8 cellular contexts compared by ENCODE assay signal in genomic region chr5:177943805-177944736, GRCh38. TPM values are rescaled to one million over a fixed set of nuclear protein-coding genes. Genes with fewer than 3 reads are reported as not detected.
DNase-seq lines count a peak whose midpoint lies in the region; FAIRE-seq and TF ChIP-seq lines count a peak whose summit lies in the region.
"Not testable (repeated sequence)": the region's sequence is repeated elsewhere in the genome, so short reads cannot be mapped to it uniquely, and the experiment has no call there.

No MANE protein-coding gene starts in this region.

- not testable (repeated sequence) for H3K18ac ChIP-seq in mesenchymal stem cell (ENCODE audit: low read depth in 1 of 2, low read length in 2 of 2)

- TF ChIP-seq EP300 in esophagus muscularis mucosa (IDR thresholded peaks at IDR 0.05) = not testable (repeated sequence)

- H2BK12ac ChIP-seq in mesenchymal stem cell (ENCODE audit: low read length in 2 of 2) = not testable (repeated sequence)

- not testable (repeated sequence) for H3K79me1 ChIP-seq in mesenchymal stem cell (replicated peaks; ENCODE audit: low read length, poor library complexity, severe bottlenecking)

- DNase-seq in GM19239 (ENCODE audit: insufficient read length, low spot score); HTR-8/SVneo (ENCODE audit: insufficient read length, low spot score); esophagus muscularis mucosa (ENCODE audit: extremely low spot score): not testable (repeated sequence)
- DNase-seq in T-helper 2 cell (peak in 3 of 5 experiments; percentile 7 to 66 (median 22)), mesenchymal stem cell (peak; percentile 28)
- peak; percentile 45 for DNase-seq in activated naive CD4-positive, alpha-beta T cell treated with Interleukin-2 at 50 U/mL for 16 hours
- peak in 2 of 3 experiments; percentile 7 to 43 for DNase-seq in stimulated activated CD4-positive, alpha-beta T cell treated with anti-CD3 and anti-CD28 coated beads, TNF-alpha, amount 100 ng/mL, for 24 hours (ENCODE audit: low read depth in 3 of 3)

- intact Hi-C loops in esophagus muscularis mucosa (cut with DNase I) = not testable (repeated sequence)

- H3K4me2 ChIP-seq in BLaER1 treated with 17β-estradiol and CSF1 and Interleukin-3, amounts not matched to agents 10 nM and 100 nM = peak overlapping the region; percentile 65 to 90 (median 79)
- peak overlapping the region; percentile 89 for H3K4me2 ChIP-seq in mesenchymal stem cell (ENCODE audit: low read length, poor library complexity, severe bottlenecking)

- H4K8ac ChIP-seq in mesenchymal stem cell (ENCODE audit: low read length) = not testable (repeated sequence)

- H3K4me1 ChIP-seq in BLaER1 treated with 17β-estradiol and CSF1 and Interleukin-3, amounts not matched to agents 10 nM and 100 nM = peaks cover 0 to 15% (median 6%) of the 10 kb centered on the region in 10 experiments; a peak in 13 of 20 replicates
- H3K4me1 ChIP-seq in esophagus muscularis mucosa; mesenchymal stem cell (ENCODE audit: control insufficient read depth, insufficient read depth, low read depth, low read length): not testable (repeated sequence)

- not testable (repeated sequence) for H3K4ac ChIP-seq in mesenchymal stem cell (ENCODE audit: low read depth in 1 of 2, low read length in 2 of 2)

- not testable (repeated sequence) for H2BK5ac ChIP-seq in mesenchymal stem cell (ENCODE audit: low read depth, low read length, poor library complexity, severe bottlenecking)

- H2BK120ac ChIP-seq in mesenchymal stem cell (ENCODE audit: low read depth, low read length) = not testable (repeated sequence)

- H4K91ac ChIP-seq in mesenchymal stem cell (ENCODE audit: low read length) = not testable (repeated sequence)

- TF ChIP-seq CTCF in esophagus muscularis mucosa (IDR thresholded peaks at IDR 0.05) = not testable (repeated sequence)

- not testable (repeated sequence) for H3K36me3 ChIP-seq in BLaER1 treated with 17β-estradiol and CSF1 and Interleukin-3, amounts not matched to agents 10 nM and 100 nM; esophagus muscularis mucosa; mesenchymal stem cell (ENCODE audit: control insufficient read depth in 1 of 2, insufficient read depth in 2 of 2, low read depth in 1 of 2, low read length in 2 of 2)

- not testable (repeated sequence) for H2AK5ac ChIP-seq in mesenchymal stem cell (ENCODE audit: low read length, severe bottlenecking)

- H3K14ac ChIP-seq in mesenchymal stem cell (ENCODE audit: low read length in 2 of 2) = not testable (repeated sequence)

- H4K20me1 ChIP-seq in BLaER1 treated with 17β-estradiol and CSF1 and Interleukin-3, amounts not matched to agents 10 nM and 100 nM = not testable (repeated sequence)

- H3K4me3 ChIP-seq in BLaER1 treated with 17β-estradiol and CSF1 and Interleukin-3, amounts not matched to agents 10 nM and 100 nM = peak overlapping the region; percentile 36 to 71 (median 56)
- H3K4me3 ChIP-seq in esophagus muscularis mucosa (peak overlapping the region; percentile 39 to 57 (median 46)), mesenchymal stem cell (ENCODE audit: insufficient read depth in 1 of 2, low read depth in 1 of 2, low read length in 2 of 2) (peak overlapping the region; percentile 59 to 70)

- not testable (repeated sequence) for H3K27ac ChIP-seq in BLaER1 treated with 17β-estradiol and CSF1 and Interleukin-3, amounts not matched to agents 10 nM and 100 nM; esophagus muscularis mucosa (replicated peaks in 1 of 4); mesenchymal stem cell (ENCODE audit: low read length, poor library complexity, severe bottlenecking)

- not testable (repeated sequence) for H3K23ac ChIP-seq in mesenchymal stem cell (ENCODE audit: low read length in 2 of 2)

- H2AFZ ChIP-seq in mesenchymal stem cell (ENCODE audit: low read depth, low read length) = peak overlapping the region; percentile 39

- H3K9me3 ChIP-seq in BLaER1 treated with 17β-estradiol and CSF1 and Interleukin-3, amounts not matched to agents 10 nM and 100 nM (replicated peaks in 1 of 11); esophagus muscularis mucosa; mesenchymal stem cell (ENCODE audit: control insufficient read depth, low read length): not testable (repeated sequence)

- not testable (repeated sequence) for H2BK15ac ChIP-seq in mesenchymal stem cell (ENCODE audit: low read depth, poor library complexity, severe bottlenecking)

- peak overlapping the region in 4 of 11 experiments; percentile 15 to 62 (median 49); a peak in 5 of 22 replicates for H3K9ac ChIP-seq in BLaER1 treated with 17β-estradiol and CSF1 and Interleukin-3, amounts not matched to agents 10 nM and 100 nM
- H3K9ac ChIP-seq in mesenchymal stem cell (ENCODE audit: low read length) = peak overlapping the region; percentile 41

- 40% methylated on average over 1 of the region's 66 CpGs for WGBS in esophagus muscularis mucosa
- WGBS in mesenchymal stem cell = 61% methylated on average over 9 of the region's 66 CpGs

- peak; percentile 87 for FAIRE-seq in GM19239 (lab: Jason Lieb, UNC)
- FAIRE-seq in HTR-8/SVneo (lab: Jason Lieb, UNC) = peak; percentile 85

- H3K27me3 ChIP-seq in BLaER1 treated with 17β-estradiol and CSF1 and Interleukin-3, amounts not matched to agents 10 nM and 100 nM = peaks cover 19 to 59% (median 52%) of the 10 kb centered on the region in 11 experiments
- H3K27me3 ChIP-seq in esophagus muscularis mucosa = peaks cover 0 to 18% (median 0%) of the 10 kb centered on the region in 4 donors
- not testable (repeated sequence) for H3K27me3 ChIP-seq in mesenchymal stem cell (ENCODE audit: control insufficient read depth in 1 of 2, insufficient read depth in 1 of 2, low read length in 2 of 2)

- TF ChIP-seq POLR2A in esophagus muscularis mucosa (IDR thresholded peaks at IDR 0.05; ENCODE audit: low read depth) = not testable (repeated sequence)

RNA-seq across cellular contexts. Expression of gene PROP1, which starts 52.0 kb away (rescaled TPM):
- total RNA-seq in esophagus muscularis mucosa = not detected
- polyA plus RNA-seq in mesenchymal stem cell (2013, experiment 1 of 2) = not detected
- polyA plus RNA-seq in mesenchymal stem cell (2013, experiment 2 of 2) = not detected
